1 cellular context compared by ENCODE assay signal in genomic region chr1:214126697-214127146, GRCh38.
TF ChIP-seq lines count a peak whose summit lies in the region.

No MANE protein-coding gene starts in this region.

TF ChIP-seq in HepG2, 621 proteins besides CTCF, POLR2A, EP300 and RAD21 (continued from another document and continues in another):
- TF ChIP-seq RFX3 (CRISPR knock-in tag; IDR thresholded peaks at IDR 0.05): no peak
- no peak for TF ChIP-seq ZMAT5 (CRISPR knock-in tag; IDR thresholded peaks at IDR 0.05; ENCODE audit: borderline replicate concordance, low read depth)
- no peak for TF ChIP-seq DZIP1 (CRISPR knock-in tag; IDR thresholded peaks at IDR 0.05)
- no peak for TF ChIP-seq HNRNPL (IDR thresholded peaks at IDR 0.05; ENCODE audit: low read depth, low read length)
- no peak for TF ChIP-seq ZNF101 (CRISPR knock-in tag; IDR thresholded peaks at IDR 0.05; ENCODE audit: borderline replicate concordance, low read depth)
- peak; percentile 63 for TF ChIP-seq FOSL2 (CRISPR knock-in tag; IDR thresholded peaks at IDR 0.05)
- TF ChIP-seq ZSCAN20 (CRISPR knock-in tag; IDR thresholded peaks at IDR 0.05; ENCODE audit: borderline replicate concordance): no peak
- peak; percentile 41; the same call in 1 of the 2 replicates for TF ChIP-seq ARID4A (CRISPR knock-in tag; IDR thresholded peaks at IDR 0.05; ENCODE audit: borderline replicate concordance)
- no peak for TF ChIP-seq CCAR2 (optimal IDR thresholded peaks at IDR 0.05; ENCODE audit: low read depth, low read length)
- peak; percentile 80; the same call in 1 of the 2 replicates for TF ChIP-seq HMGXB3 (CRISPR knock-in tag; IDR thresholded peaks at IDR 0.05; ENCODE audit: borderline replicate concordance)
- peak; percentile 87 for TF ChIP-seq ONECUT2 (CRISPR knock-in tag; IDR thresholded peaks at IDR 0.05)
- TF ChIP-seq RELA (CRISPR knock-in tag; IDR thresholded peaks at IDR 0.05): no peak
- peak; percentile 100 for TF ChIP-seq RORA (CRISPR knock-in tag; IDR thresholded peaks at IDR 0.05)
- no peak for TF ChIP-seq ZBTB14 (CRISPR knock-in tag; IDR thresholded peaks at IDR 0.05)
- peak; percentile 99 for TF ChIP-seq RXRB (CRISPR knock-in tag; IDR thresholded peaks at IDR 0.05; ENCODE audit: borderline replicate concordance)
- TF ChIP-seq ZNF460 (CRISPR knock-in tag; IDR thresholded peaks at IDR 0.05; ENCODE audit: borderline replicate concordance): no peak
- TF ChIP-seq SCMH1 (CRISPR knock-in tag; IDR thresholded peaks at IDR 0.05; ENCODE audit: borderline replicate concordance): no peak
- no peak for TF ChIP-seq ZNF691 (CRISPR knock-in tag; IDR thresholded peaks at IDR 0.05; ENCODE audit: borderline replicate concordance, low read depth)
- TF ChIP-seq NFE2 (CRISPR knock-in tag; IDR thresholded peaks at IDR 0.05): no peak
- TF ChIP-seq KLF11 (CRISPR knock-in tag; IDR thresholded peaks at IDR 0.05): no peak
- TF ChIP-seq MNT (IDR thresholded peaks at IDR 0.05): no peak
- TF ChIP-seq MIXL1 (CRISPR knock-in tag; IDR thresholded peaks at IDR 0.05): peak; percentile 90
- no peak for TF ChIP-seq CREB1 (IDR thresholded peaks at IDR 0.05)
- TF ChIP-seq CREB1 (CRISPR knock-in tag; IDR thresholded peaks at IDR 0.05): peak; percentile 41; the same call in 1 of the 2 replicates
- no peak for TF ChIP-seq RFXANK (CRISPR knock-in tag; IDR thresholded peaks at IDR 0.05)
- TF ChIP-seq ZSCAN25 (CRISPR knock-in tag; IDR thresholded peaks at IDR 0.05): 0 out of 2 replicates have a peak, but pooled peaks have one; percentile 21
- TF ChIP-seq DPF2 (CRISPR knock-in tag; IDR thresholded peaks at IDR 0.05; ENCODE audit: borderline replicate concordance, low read depth): peak; percentile 72; the same call in 1 of the 2 replicates
- TF ChIP-seq ZNF362 (CRISPR knock-in tag; IDR thresholded peaks at IDR 0.05; ENCODE audit: borderline replicate concordance): peak; percentile 52; the same call in 1 of the 2 replicates
- 0 out of 2 replicates have a peak, but pooled peaks have one; percentile 88 for TF ChIP-seq ZMYM2 (CRISPR knock-in tag; IDR thresholded peaks at IDR 0.05)
- TF ChIP-seq NCOA5 (CRISPR knock-in tag; IDR thresholded peaks at IDR 0.05): no peak
- TF ChIP-seq ZNF546 (CRISPR knock-in tag; conservative IDR thresholded peaks at IDR 0.05): no peak
- TF ChIP-seq ZNF564 (CRISPR knock-in tag; IDR thresholded peaks at IDR 0.05): peak; percentile 69; the same call in 1 of the 2 replicates
- TF ChIP-seq ZNF766 (CRISPR knock-in tag; IDR thresholded peaks at IDR 0.05; ENCODE audit: borderline replicate concordance): peak; percentile 65; the same call in 1 of the 2 replicates
- peak; percentile 60 for TF ChIP-seq MEIS2 (CRISPR knock-in tag; IDR thresholded peaks at IDR 0.05)
- no peak for TF ChIP-seq ELF4 (CRISPR knock-in tag; IDR thresholded peaks at IDR 0.05; ENCODE audit: borderline replicate concordance)
- peak; percentile 93 for TF ChIP-seq MED1 (CRISPR knock-in tag; IDR thresholded peaks at IDR 0.05)
- TF ChIP-seq NFE2L2 (IDR thresholded peaks at IDR 0.05; ENCODE audit: low read length): no peak
- no peak for TF ChIP-seq ATM (IDR thresholded peaks at IDR 0.05; ENCODE audit: borderline replicate concordance)
- TF ChIP-seq HOXD1 (CRISPR knock-in tag; IDR thresholded peaks at IDR 0.05): peak; percentile 79; the same call in 1 of the 2 replicates
- TF ChIP-seq ZFP36L2 (CRISPR knock-in tag; IDR thresholded peaks at IDR 0.05): no peak
- TF ChIP-seq ZBTB44 (CRISPR knock-in tag; IDR thresholded peaks at IDR 0.05): no peak
- peak; percentile 72; the same call in 1 of the 2 replicates for TF ChIP-seq IKZF5 (CRISPR knock-in tag; IDR thresholded peaks at IDR 0.05)
- peak; percentile 96 for TF ChIP-seq POGZ (CRISPR knock-in tag; IDR thresholded peaks at IDR 0.05)
- no peak for TF ChIP-seq PCBP2 (optimal IDR thresholded peaks at IDR 0.05; ENCODE audit: low read depth, low read length, poor library complexity, severe bottlenecking)
